ENCODE assay signal across 15 cellular contexts in genomic region chr3:43148033-43148432, GRCh38. TPM values are rescaled to one million over a fixed set of nuclear protein-coding genes. Genes with fewer than 3 reads are reported as not detected.
DNase-seq lines count a peak whose midpoint lies in the region; ATAC-seq, FAIRE-seq and TF ChIP-seq lines count a peak whose summit lies in the region.
"Had no signal": no experiment of that assay in that cellular context is flagged by ENCODE, and none has a peak within 500 bp of the region (broad histone marks: within the 10 kb centered on the region; RNA-seq: fewer than 3 reads in every experiment).

No MANE protein-coding gene starts in this region.

- no TSS peak for BruUV-seq in K562 (replicated peaks; lab: Mats Ljungman, UMichigan)
- BruUV-seq in PC-3 (replicated peaks; lab: Mats Ljungman, UMichigan) = no TSS peak

- FAIRE-seq in K562 (lab: Jason Lieb, UNC) = no peak
- FAIRE-seq: GM12891, H54 had no signal

- intact Hi-C loops in K562 (cut with micrococcal nuclease) (no loop called here), right lobe of liver (cut with DNase I) (no loop called here), PC-3 (cut with micrococcal nuclease) (no loop called here)

- no peak overlapping the region for H3K9ac ChIP-seq in K562 (ENCODE audit: insufficient read depth in 1 of 2, low read depth in 2 of 2, low read length in 2 of 2)
- no peak overlapping the region for H3K9ac ChIP-seq in PC-3 (ENCODE audit: low read length)
- H3K9ac ChIP-seq: GM23248 had no signal

- no peak for TF ChIP-seq EP300 in K562 (IDR thresholded peaks at IDR 0.05; ENCODE audit: low read length)

- CTCF ChIA-PET in K562 (lab: Yijun Ruan, JAX; ENCODE audit: low intra/inter-chr PET ratio) (no interaction called here), PC-3 (lab: Charles Lee) (interaction anchor here (0.6 kb wide), 2 partner anchors 187 to 464 kb away, joined by 4 read pairs; no protein-coding TSS in a partner anchor)

- no peaks in the 10 kb centered on the region for H4K20me1 ChIP-seq in K562 (replicated peaks; ENCODE audit: control insufficient read depth, insufficient read depth, low read length)
- H4K20me1 ChIP-seq in PC-3 (ENCODE audit: low read length) = no peaks in the 10 kb centered on the region

- H3K4me2 ChIP-seq in K562 (ENCODE audit: insufficient read depth, low read length) (no peak overlapping the region), PC-3 (ENCODE audit: low read length) (no peak overlapping the region)

- TF ChIP-seq CTCF in K562 (IDR thresholded peaks at IDR 0.05 in 2 of 3, conservative IDR thresholded peaks at IDR 0.05 in 1 of 3; ENCODE audit: insufficient read depth in 2 of 3, low read depth in 1 of 3, low read length in 3 of 3) = no peak
- TF ChIP-seq CTCF in right lobe of liver (IDR thresholded peaks at IDR 0.05) = no peak
- TF ChIP-seq CTCF in PC-3 (conservative IDR thresholded peaks at IDR 0.05; ENCODE audit: low read depth, low read length) = no peak

- no peaks in the 10 kb centered on the region for H3K36me3 ChIP-seq in K562 (ENCODE audit: control insufficient read depth, insufficient read depth, low read length)
- no peaks in the 10 kb centered on the region for H3K36me3 ChIP-seq in right lobe of liver
- no peaks in the 10 kb centered on the region for H3K36me3 ChIP-seq in PC-3 (ENCODE audit: low read depth, low read length)

- H3K9me3 ChIP-seq in K562 (replicated peaks; ENCODE audit: control insufficient read depth, insufficient read depth, low read depth, low read length) (no peaks in the 10 kb centered on the region), right lobe of liver (no peaks in the 10 kb centered on the region), PC-3 (ENCODE audit: low read length) (no peaks in the 10 kb centered on the region)

- no peak for TF ChIP-seq RAD21 in K562 (CRISPR knock-in tag; conservative IDR thresholded peaks at IDR 0.05 in 1 of 2, IDR thresholded peaks at IDR 0.05 in 1 of 2)

- H3K9me1 ChIP-seq in K562 (ENCODE audit: control insufficient read depth, insufficient read depth, low read length) = no peaks in the 10 kb centered on the region

- H3K27ac ChIP-seq in K562 (ENCODE audit: extremely low read depth, low read depth, low read length) = no peak overlapping the region
- H3K27ac ChIP-seq in right lobe of liver = no peak overlapping the region
- no peak overlapping the region for H3K27ac ChIP-seq in PC-3 (ENCODE audit: low read length)
- H3K27ac ChIP-seq: 22Rv1, GM23248 had no signal

- H3K79me2 ChIP-seq in K562 (ENCODE audit: control insufficient read depth, insufficient read depth, low read length) (no peaks in the 10 kb centered on the region), PC-3 (ENCODE audit: low read length) (no peaks in the 10 kb centered on the region)

- H2AFZ ChIP-seq in K562 (ENCODE audit: low read depth, low read length) (no peak overlapping the region), PC-3 (ENCODE audit: low read length) (no peak overlapping the region)
- H2AFZ ChIP-seq: GM23248 had no signal

- peaks cover 3 to 4% of the 10 kb centered on the region in 2 experiments; a peak in 3 of 5 replicates for H3K27me3 ChIP-seq in K562 (ENCODE audit: control insufficient read depth in 2 of 2, insufficient read depth in 2 of 2, low read length in 2 of 2)
- H3K27me3 ChIP-seq in right lobe of liver = no peaks in the 10 kb centered on the region
- no peaks in the 10 kb centered on the region for H3K27me3 ChIP-seq in PC-3 (ENCODE audit: low read length)

- H3K4me3 ChIP-seq in K562 = no peak overlapping the region
- no peak overlapping the region for H3K4me3 ChIP-seq in right lobe of liver
- no peak overlapping the region for H3K4me3 ChIP-seq in PC-3 (ENCODE audit: low read length)
- H3K4me3 ChIP-seq: GM23248 had no signal

- POLR2A ChIA-PET in K562 (lab: Yijun Ruan, JAX) (interaction anchor here (1.0 kb wide), 1 partner anchor 13 kb away, joined by 3 read pairs; no protein-coding TSS in a partner anchor), PC-3 (lab: Charles Lee; ENCODE audit: unreplicated experiment) (no interaction called here)

- H3K4me1 ChIP-seq in K562 (replicated peaks in 1 of 2; ENCODE audit: control insufficient read depth in 2 of 2, insufficient read depth in 2 of 2, low read length in 2 of 2) = 0 out of 5 replicates have a peak, but pooled peaks cover 0 to 3% of the 10 kb centered on the region in 2 experiments
- peaks cover 0 to 11% (median 4%) of the 10 kb centered on the region in 4 donors for H3K4me1 ChIP-seq in right lobe of liver
- peaks cover 14% of the 10 kb centered on the region for H3K4me1 ChIP-seq in PC-3 (ENCODE audit: insufficient read depth, low read length)

- H3F3A ChIP-seq in PC-3 (ENCODE audit: low read length, unreplicated experiment) = no peaks in the 10 kb centered on the region

- in situ Hi-C loops in K562 (cut with MboI) = no loop called here

- ATAC-seq in K562 = no peak
- ATAC-seq in right lobe of liver = peak in 3 of 4 donors; percentile 36 to 54 (median 46)
- ATAC-seq in PC-3 = no peak
- ATAC-seq in HG03442 (IDR thresholded peaks at IDR 0.05; ENCODE audit: unreplicated experiment) = no peak
- ATAC-seq: HCT116 had no signal

- peak; percentile 25 for DNase-seq in DMS53 (lab: John Stamatoyannopoulos, UW)
- DNase-seq in DMS53 treated with DMSO at 0.1 percent for 48 hours (lab: John Stamatoyannopoulos, UW; ENCODE audit: unreplicated experiment) = no peak
- DNase-seq in OCI-M1 (lab: John Stamatoyannopoulos, UW) = peak; percentile 24
- no peak for DNase-seq in K562 (ENCODE audit: extremely low read depth in 1 of 4, low spot score in 3 of 4)
- no peak for DNase-seq in right lobe of liver
- DNase-seq in activated CD4-positive, alpha-beta T cell treated with anti-CD3 and anti-CD28 coated beads for 4 hours = no peak
- DNase-seq in PC-3 = no peak
- DNase-seq: DMS79, GM23248, IMR-90 had no signal

- TF ChIP-seq POLR2A in K562 (conservative IDR thresholded peaks at IDR 0.05) (no peak), right lobe of liver (IDR thresholded peaks at IDR 0.05) (no peak)

- no peaks in the 10 kb centered on the region for H3K9me2 ChIP-seq in PC-3 (replicated peaks; ENCODE audit: low read length)

TF ChIP-seq in K562, 482 proteins besides CTCF, POLR2A, EP300 and RAD21:
- TF ChIP-seq SPI1 (IDR thresholded peaks at IDR 0.05; ENCODE audit: borderline replicate concordance, low read depth, low read length) = peak; percentile 82
- TF ChIP-seq SMARCE1 (IDR thresholded peaks at IDR 0.05) = peak; percentile 49; the same call in 1 of the 2 replicates
- TF ChIP-seq ELF4 (CRISPR knock-in tag; IDR thresholded peaks at IDR 0.05) = no peak

RNA-seq across cellular contexts. Expression of gene POMGNT2, which starts 42.2 kb away (rescaled TPM):
- total RNA-seq in K562 (2011; cell fraction: chromatin; rRNA removed; ENCODE audit: low replicate concordance) = 5.8 and 16.8 TPM in 2 replicates
- 17.5 and 24.3 TPM in 2 replicates for total RNA-seq in K562 (2011; cell fraction: nucleolus; rRNA removed)
- total RNA-seq in K562 (2011; cell fraction: nucleoplasm; rRNA removed) = 15.8 and 20.2 TPM in 2 replicates
- total RNA-seq in K562 (2014; rRNA removed) = 14.1 and 16.0 TPM in 2 replicates
- total RNA-seq in K562 (2014; rRNA removed; fragmentation: Illumina TruSeq; extraction: Trizol) = 4.5 and 5.8 TPM in 2 replicates
- 9.8 and 10.8 TPM in 2 replicates for total RNA-seq in K562 (2015; rRNA removed; fragmentation: Illumina TruSeq; extraction: Trizol)
- 13.1 and 13.3 TPM in 2 replicates for total RNA-seq in K562 (2021)
- 12.1 and 16.9 TPM in 2 replicates for polyA plus RNA-seq in K562 (2011; rRNA removed)
- polyA plus RNA-seq in K562 (2011; cell fraction: cytosol; rRNA removed) = 20.8 and 35.7 TPM in 2 replicates
- 10.2 and 14.5 TPM in 2 replicates for polyA plus RNA-seq in K562 (2011; cell fraction: nucleus; rRNA removed)
- polyA plus RNA-seq in K562 (2012) = 12.2 and 18.6 TPM in 2 replicates
- 10.3 and 13.5 TPM in 2 replicates for polyA plus RNA-seq in K562 (2014; fragmentation: Illumina TruSeq; extraction: Trizol)
- polyA plus RNA-seq in K562 (2014; fragmentation: Nextera tagmentation; extraction: Ambion mirVana) = 1 to 10 TPM in 1 of 2 experiments, under 1 TPM in 1; 0.65 to 1.1 TPM
- polyA plus RNA-seq in K562 (2014; rRNA removed) = 11.9 and 13.9 TPM in 2 replicates
- polyA minus RNA-seq in K562 (2011; rRNA and poly(A)+ RNA removed) = 7.0 and 10.0 TPM in 2 replicates
- polyA minus RNA-seq in K562 (2011; cell fraction: cytosol; rRNA and poly(A)+ RNA removed) = 9.9 and 10.3 TPM in 2 replicates
- 3.1 and 5.0 TPM in 2 replicates for polyA minus RNA-seq in K562 (2011; cell fraction: nucleus; rRNA and poly(A)+ RNA removed)
- 1 to 10 TPM; 4.8 to 9.2 (median 6.0) TPM for total RNA-seq in right lobe of liver
- 45.7 and 51.5 TPM in 2 replicates for total RNA-seq in PC-3 (2014; rRNA removed)

Comparison
In these comparisons a context has a peak if more than half of its experiments do, and no peak if none do; other contexts are left out.
1. DNase-seq: peak in DMS53 (single experiment) and OCI-M1 (single experiment); none in DMS53 treated with DMSO at 0.1 percent for 48 hours (single experiment), K562 (0 of 4), right lobe of liver (0 of 3), activated CD4-positive, alpha-beta T cell treated with anti-CD3 and anti-CD28 coated beads for 4 hours (0 of 2) and PC-3 (single experiment).
2. ATAC-seq: peak in right lobe of liver (3 of 4); none in K562 (single experiment), PC-3 (single experiment) and HG03442 (single experiment).